Comparison of ENCODE assay signal across 22 cellular contexts in genomic region chr3:127121221-127121647, GRCh38.
"Had no signal": no experiment of that assay in that cellular context is flagged by ENCODE, and none has a peak within 500 bp of the region (broad histone marks: within the 10 kb centered on the region; RNA-seq: fewer than 3 reads in every experiment).

No MANE protein-coding gene starts in this region.

- H3K36me3 Mint-ChIP-seq: natural killer cell treated with Interleukin-12 subunit alpha and Interleukin-12 subunit beta and Interleukin-15 and Interleukin-18, amount 100 ng/mL, for 72 hours; neural progenitor cell; stimulated activated naive B cell treated with anti-CD40 and anti-IgM and Interleukin-4, amounts not matched to agents 10 μg/mL and 1 μg/mL and 100 μg/mL, for 72 hours had no signal

- H3K4me1 Mint-ChIP-seq: neural progenitor cell; stimulated activated naive B cell treated with anti-CD40 and anti-IgM and Interleukin-4, amounts not matched to agents 10 μg/mL and 1 μg/mL and 100 μg/mL, for 72 hours; stimulated activated naive CD8-positive, alpha-beta T cell treated with anti-CD3 and anti-CD28 coated beads, Interleukin-15, amount 100 ng/mL, for 72 hours had no signal

- ATAC-seq: esophagus mucosa; heart right ventricle; stimulated activated naive B cell treated with anti-CD40 and anti-IgM and Interleukin-4, amounts not matched to agents 10 μg/mL and 1 μg/mL and 100 μg/mL, for 72 hours; stimulated activated naive CD8-positive, alpha-beta T cell treated with anti-CD3 and anti-CD28 coated beads, Interleukin-15, amount 100 ng/mL, for 72 hours had no signal

- H3K27me3 ChIP-seq: colonic mucosa, neural progenitor cell, vagina had no signal

- H3K36me3 ChIP-seq: colonic mucosa, heart right ventricle, left ventricle myocardium inferior, neural progenitor cell, prostate gland, sigmoid colon, vagina had no signal

- H3K9ac ChIP-seq: neural progenitor cell, parathyroid adenoma had no signal

- H3K4me1 ChIP-seq: colonic mucosa, heart right ventricle, left ventricle myocardium inferior, neural progenitor cell, parathyroid adenoma, prostate gland, sigmoid colon, vagina had no signal

- H3K9me3 Mint-ChIP-seq: natural killer cell treated with Interleukin-12 subunit alpha and Interleukin-12 subunit beta and Interleukin-15 and Interleukin-18, amount 100 ng/mL, for 72 hours; neural progenitor cell had no signal

- H3K27ac Mint-ChIP-seq: natural killer cell treated with Interleukin-12 subunit alpha and Interleukin-12 subunit beta and Interleukin-15 and Interleukin-18, amount 100 ng/mL, for 72 hours; neural progenitor cell; stimulated activated naive B cell treated with anti-CD40 and anti-IgM and Interleukin-4, amounts not matched to agents 10 μg/mL and 1 μg/mL and 100 μg/mL, for 72 hours; stimulated activated naive CD8-positive, alpha-beta T cell treated with anti-CD3 and anti-CD28 coated beads, Interleukin-15, amount 100 ng/mL, for 72 hours had no signal

- DNase-seq: colonic mucosa; effector CD4-positive, alpha-beta T cell; heart right ventricle; hypothalamus; left ventricle myocardium inferior; mesenchymal stem cell; midbrain; occipital lobe; sigmoid colon; stimulated activated CD4-positive, alpha-beta T cell treated with anti-CD3 and anti-CD28 coated beads, Interleukin-2, amount 100 ng/mL, for 24 hours; stimulated activated CD4-positive, alpha-beta T cell treated with anti-CD3 and anti-CD28 coated beads, Interleukin-4, amount 100 ng/mL, for 4 hours; stimulated activated naive B cell treated with anti-CD40 and anti-IgM and Interleukin-4, amounts not matched to agents 10 μg/mL and 1 μg/mL and 100 μg/mL, for 72 hours; stimulated activated naive CD8-positive, alpha-beta T cell treated with anti-CD3 and anti-CD28 coated beads, Interleukin-15, amount 100 ng/mL, for 72 hours; trophoblast cell had no signal

- H3K27ac ChIP-seq: colonic mucosa, heart right ventricle, left ventricle myocardium inferior, neural progenitor cell, parathyroid adenoma, prostate gland, sigmoid colon, skin epidermis, vagina had no signal

- H3K9me3 ChIP-seq: colonic mucosa, heart right ventricle, left ventricle myocardium inferior, prostate gland, sigmoid colon, vagina had no signal

- H3K4me3 ChIP-seq: colonic mucosa, heart right ventricle, left ventricle myocardium inferior, lung, neural progenitor cell, prostate gland, sigmoid colon, skin epidermis, vagina had no signal

- H3K4me3 Mint-ChIP-seq: natural killer cell treated with Interleukin-12 subunit alpha and Interleukin-12 subunit beta and Interleukin-15 and Interleukin-18, amount 100 ng/mL, for 72 hours; neural progenitor cell; stimulated activated naive B cell treated with anti-CD40 and anti-IgM and Interleukin-4, amounts not matched to agents 10 μg/mL and 1 μg/mL and 100 μg/mL, for 72 hours; stimulated activated naive CD8-positive, alpha-beta T cell treated with anti-CD3 and anti-CD28 coated beads, Interleukin-15, amount 100 ng/mL, for 72 hours had no signal
